Comparison of ENCODE assay signal across 3 cellular contexts in the genomic region with DNA sequence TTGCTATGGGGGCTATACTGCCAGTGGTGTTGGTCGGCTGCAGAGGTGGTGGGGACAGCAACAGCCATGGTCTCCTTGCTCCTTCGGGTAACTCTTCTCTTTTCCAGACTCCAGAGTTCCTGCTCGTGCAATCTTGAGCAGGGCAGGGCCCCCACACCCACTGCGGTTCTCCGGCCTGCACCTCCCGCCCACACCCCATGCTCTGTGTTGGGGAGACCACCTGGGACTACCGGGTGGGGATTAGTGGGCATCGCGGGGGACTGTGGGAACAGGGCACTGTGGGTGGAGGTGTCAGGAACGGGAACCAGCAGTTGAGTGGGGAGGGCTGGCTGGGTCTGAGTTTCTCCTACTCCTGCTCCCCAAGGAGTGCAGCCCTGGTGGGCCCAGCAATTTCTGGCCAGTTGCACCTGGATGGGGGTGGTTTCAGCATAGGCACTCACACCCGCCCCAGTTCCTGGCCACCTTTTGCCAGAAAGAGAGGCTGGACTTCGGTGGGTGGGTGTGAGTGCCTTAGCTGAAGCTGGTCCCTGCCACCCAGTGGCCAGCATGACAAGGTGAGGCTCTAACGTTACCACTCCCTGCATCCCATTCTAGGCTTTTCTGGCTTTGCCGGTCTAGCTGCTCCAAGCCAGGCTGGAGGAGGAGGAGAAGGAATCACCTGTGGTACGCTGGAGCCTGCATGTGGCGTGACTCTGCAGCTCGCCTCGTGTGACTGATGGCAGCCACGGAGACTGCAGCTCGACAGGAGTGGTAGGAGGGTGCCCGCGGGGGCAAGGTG. TPM values are rescaled to one million over a fixed set of nuclear protein-coding genes. Genes with fewer than 3 reads are reported as not detected.
"Had no signal": no experiment of that assay in that cellular context is flagged by ENCODE, and none has a peak within 500 bp of the region (broad histone marks: within the 10 kb centered on the region; RNA-seq: fewer than 3 reads in every experiment).

No MANE protein-coding gene starts in this region.

RNA-seq across cellular contexts. Expression of a gene that starts 1.3 kb away (rescaled TPM):
- total RNA-seq: LHCN-M2, MCF 10A, Right ventricle myocardium superior had no signal
